Comparison of ENCODE assay signal across 6 cellular contexts in the genomic region with DNA sequence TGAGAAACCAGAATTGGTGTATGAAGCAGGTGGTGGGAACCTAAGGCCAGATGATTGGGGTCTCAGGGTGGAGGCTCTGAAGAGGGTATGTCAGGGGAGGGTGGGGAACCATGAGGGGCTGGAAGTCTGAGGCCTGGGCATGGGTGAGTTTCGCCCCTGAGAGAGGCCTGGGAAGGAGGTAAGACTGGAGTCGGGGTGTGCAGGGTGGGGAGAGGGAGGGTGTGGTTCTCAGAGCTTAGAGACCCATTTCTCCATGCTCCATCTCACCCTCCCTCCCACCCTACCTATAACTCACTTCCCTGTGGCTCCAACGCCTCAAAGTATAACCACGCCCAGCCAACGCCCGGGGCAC. TPM values are rescaled to one million over a fixed set of nuclear protein-coding genes. Genes with fewer than 3 reads are reported as not detected.
DNase-seq lines count a peak whose midpoint lies in the region; ATAC-seq and TF ChIP-seq lines count a peak whose summit lies in the region.

No MANE protein-coding gene starts in this region.

- ATAC-seq in GM23338: no peak

- H2AFZ ChIP-seq in GM23338: 0 out of 2 replicates have a peak overlapping the region, but pooled peaks have one; percentile 5

- peaks cover 3% of the 10 kb centered on the region; the same call in 1 of the 2 replicates for H4K20me1 ChIP-seq in GM23338 (replicated peaks; ENCODE audit: insufficient read depth)

- H3K4me3 ChIP-seq in GM23338: no peak overlapping the region

- H3K27me3 Mint-ChIP-seq in GM23338 (ENCODE audit: insufficient read depth, low read depth, poor library complexity): peaks cover 7% of the 10 kb centered on the region
- peaks cover 9% of the 10 kb centered on the region for H3K27me3 Mint-ChIP-seq in activated CD4-positive, alpha-beta memory T cell treated with anti-CD3 and anti-CD28 coated beads, Interleukin-2, amount 10 ng/mL, durations not matched to agents 7 days and 5 days
- no peaks in the 10 kb centered on the region for H3K27me3 Mint-ChIP-seq in neural crest cell (ENCODE audit: low read depth)

- H3K27me3 ChIP-seq in GM23338 (ENCODE audit: insufficient read depth): peaks cover 14% of the 10 kb centered on the region

- peaks cover 17% of the 10 kb centered on the region for H3K4me1 ChIP-seq in GM23338 (ENCODE audit: insufficient read depth)

- POLR2A ChIA-PET in activated CD4-positive, alpha-beta memory T cell treated with anti-CD3 and anti-CD28 coated beads, Interleukin-2, amount 10 ng/mL, durations not matched to agents 7 days and 5 days (lab: Charles Lee): interaction anchor here (1.1 to 2.0 kb wide), 3 partner anchors 64 to 284 kb away, joined by 3 to 4 read pairs (median 3); partner anchors contain the start of genes COPE, DDX49, FKBP8 and UBA52

- H3K4me2 ChIP-seq in GM23338: peak overlapping the region; percentile 68; the same call in 1 of the 2 replicates

- H3K27ac Mint-ChIP-seq in GM23338 (no peak overlapping the region), neural crest cell (ENCODE audit: unreplicated experiment) (no peak overlapping the region)
- H3K27ac Mint-ChIP-seq in activated CD4-positive, alpha-beta memory T cell treated with anti-CD3 and anti-CD28 coated beads, Interleukin-2, amount 10 ng/mL, durations not matched to agents 7 days and 5 days: peak overlapping the region; percentile 89

- H3K4me3 Mint-ChIP-seq in GM23338 (peak overlapping the region; percentile 88), neural crest cell (peak overlapping the region; percentile 97)
- H3K4me3 Mint-ChIP-seq in activated CD4-positive, alpha-beta memory T cell treated with anti-CD3 and anti-CD28 coated beads, Interleukin-2, amount 10 ng/mL, durations not matched to agents 7 days and 5 days: peak overlapping the region; percentile 80

- no peaks in the 10 kb centered on the region for H3K36me3 Mint-ChIP-seq in GM23338 (ENCODE audit: low read depth)
- H3K36me3 Mint-ChIP-seq in activated CD4-positive, alpha-beta memory T cell treated with anti-CD3 and anti-CD28 coated beads, Interleukin-2, amount 10 ng/mL, durations not matched to agents 7 days and 5 days (ENCODE audit: low read depth): no peaks in the 10 kb centered on the region
- no peaks in the 10 kb centered on the region for H3K36me3 Mint-ChIP-seq in neural crest cell (ENCODE audit: low read depth)

- H3K9me3 Mint-ChIP-seq in GM23338 (no peaks in the 10 kb centered on the region), neural crest cell (no peaks in the 10 kb centered on the region)
- no peaks in the 10 kb centered on the region for H3K9me3 Mint-ChIP-seq in activated CD4-positive, alpha-beta memory T cell treated with anti-CD3 and anti-CD28 coated beads, Interleukin-2, amount 10 ng/mL, durations not matched to agents 7 days and 5 days

- DNase-seq in GM23338 (ENCODE audit: low spot score): no peak
- no peak for DNase-seq in activated CD4-positive, alpha-beta memory T cell treated with anti-CD3 and anti-CD28 coated beads, Interleukin-2, amount 10 ng/mL, durations not matched to agents 7 days and 5 days
- no peak for DNase-seq in neural crest cell (ENCODE audit: low read depth, low spot score)
- DNase-seq in putamen (ENCODE audit: low spot score): no peak
- no peak for DNase-seq in DMS153 treated with DMSO at 0.1 percent for 48 hours (lab: John Stamatoyannopoulos, UW; ENCODE audit: unreplicated experiment)
- DNase-seq in mesenteric fat pad (ENCODE audit: low spot score): no peak

- no peaks in the 10 kb centered on the region for H3K9me2 ChIP-seq in GM23338 (ENCODE audit: insufficient read depth)

- H3K27ac ChIP-seq in GM23338 (ENCODE audit: low read depth): no peak overlapping the region

- H3K4me1 Mint-ChIP-seq in GM23338 (peaks cover 11% of the 10 kb centered on the region), neural crest cell (peaks cover 21% of the 10 kb centered on the region)
- peaks cover 37% of the 10 kb centered on the region for H3K4me1 Mint-ChIP-seq in activated CD4-positive, alpha-beta memory T cell treated with anti-CD3 and anti-CD28 coated beads, Interleukin-2, amount 10 ng/mL, durations not matched to agents 7 days and 5 days

- CTCF ChIA-PET in activated CD4-positive, alpha-beta memory T cell treated with anti-CD3 and anti-CD28 coated beads, Interleukin-2, amount 10 ng/mL, durations not matched to agents 7 days and 5 days (lab: Charles Lee): no interaction called here

- TF ChIP-seq CTCF in GM23338 (conservative IDR thresholded peaks at IDR 0.05; ENCODE audit: low read depth in 2 of 2): no peak
- TF ChIP-seq CTCF in neural crest cell (conservative IDR thresholded peaks at IDR 0.05): no peak

- no peaks in the 10 kb centered on the region for H3F3A ChIP-seq in GM23338 (replicated peaks; ENCODE audit: low read depth)

- H3K79me2 ChIP-seq in GM23338 (replicated peaks; ENCODE audit: insufficient read depth): peaks cover 17% of the 10 kb centered on the region

- H3K36me3 ChIP-seq in GM23338 (ENCODE audit: insufficient read depth): no peaks in the 10 kb centered on the region

TF ChIP-seq in GM23338, 12 proteins besides CTCF, POLR2A, EP300 and RAD21:
- TF ChIP-seq, protein P1, sequence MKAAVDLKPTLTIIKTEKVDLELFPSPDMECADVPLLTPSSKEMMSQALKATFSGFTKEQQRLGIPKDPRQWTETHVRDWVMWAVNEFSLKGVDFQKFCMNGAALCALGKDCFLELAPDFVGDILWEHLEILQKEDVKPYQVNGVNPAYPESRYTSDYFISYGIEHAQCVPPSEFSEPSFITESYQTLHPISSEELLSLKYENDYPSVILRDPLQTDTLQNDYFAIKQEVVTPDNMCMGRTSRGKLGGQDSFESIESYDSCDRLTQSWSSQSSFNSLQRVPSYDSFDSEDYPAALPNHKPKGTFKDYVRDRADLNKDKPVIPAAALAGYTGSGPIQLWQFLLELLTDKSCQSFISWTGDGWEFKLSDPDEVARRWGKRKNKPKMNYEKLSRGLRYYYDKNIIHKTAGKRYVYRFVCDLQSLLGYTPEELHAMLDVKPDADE (IDR thresholded peaks at IDR 0.05): no peak

RNA-seq across cellular contexts. Expression of gene KLHL26, which starts 1.0 kb away (rescaled TPM):
- total RNA-seq in GM23338 (2014; rRNA removed; shearing (Covaris generic)): 11.2 and 13.7 TPM in 2 replicates
- 3.6 and 6.4 TPM in 2 replicates for polyA plus RNA-seq in GM23338 (2016; fragmentation: Nextera tagmentation; extraction: Ambion mirVana)
- 10 to 100 TPM; 10.8 to 11.0 TPM for total RNA-seq in activated CD4-positive, alpha-beta memory T cell treated with anti-CD3 and anti-CD28 coated beads, Interleukin-2, amount 10 ng/mL, durations not matched to agents 7 days and 5 days
- total RNA-seq in neural crest cell (11.1 and 12.3 TPM in 2 replicates), mesenteric fat pad (17.1 TPM)

RNA-seq across cellular contexts. Expression of gene TMEM59L, which starts 23.1 kb away (rescaled TPM):
- total RNA-seq in GM23338 (2014; rRNA removed; shearing (Covaris generic)): 6.8 and 9.8 TPM in 2 replicates
- polyA plus RNA-seq in GM23338 (2016; fragmentation: Nextera tagmentation; extraction: Ambion mirVana): 15.7 and 16.2 TPM in 2 replicates
- total RNA-seq in activated CD4-positive, alpha-beta memory T cell treated with anti-CD3 and anti-CD28 coated beads, Interleukin-2, amount 10 ng/mL, durations not matched to agents 7 days and 5 days: under 1 TPM in 1 of 2 experiments, not detected in 1; 0.13 TPM
- total RNA-seq in neural crest cell (6.4 and 6.5 TPM in 2 replicates), mesenteric fat pad (2.0 TPM)

RNA-seq across cellular contexts. Expression of gene CRLF1, which starts 29.2 kb away (rescaled TPM):
- total RNA-seq in GM23338 (2014; rRNA removed; shearing (Covaris generic)): 17.1 and 18.1 TPM in 2 replicates
- polyA plus RNA-seq in GM23338 (2016; fragmentation: Nextera tagmentation; extraction: Ambion mirVana): 19.7 and 22.9 TPM in 2 replicates
- total RNA-seq in activated CD4-positive, alpha-beta memory T cell treated with anti-CD3 and anti-CD28 coated beads, Interleukin-2, amount 10 ng/mL, durations not matched to agents 7 days and 5 days: not detected
- total RNA-seq in neural crest cell: 0.68 and 1.5 TPM in 2 replicates
- total RNA-seq in mesenteric fat pad: 30.7 TPM

RNA-seq across cellular contexts. Expression of gene REX1BD, which starts 47.2 kb away (rescaled TPM):
- total RNA-seq in GM23338 (2014; rRNA removed; shearing (Covaris generic)): 121 and 124 TPM in 2 replicates
- polyA plus RNA-seq in GM23338 (2016; fragmentation: Nextera tagmentation; extraction: Ambion mirVana): 135 and 138 TPM in 2 replicates
- 10 to 100 TPM; 81.2 to 83.3 TPM for total RNA-seq in activated CD4-positive, alpha-beta memory T cell treated with anti-CD3 and anti-CD28 coated beads, Interleukin-2, amount 10 ng/mL, durations not matched to agents 7 days and 5 days
- total RNA-seq in neural crest cell (71.8 and 71.9 TPM in 2 replicates), mesenteric fat pad (52.7 TPM)

RNA-seq across cellular contexts. Expression of gene CRTC1, which starts 47.7 kb away (rescaled TPM):
- 5.4 and 7.1 TPM in 2 replicates for total RNA-seq in GM23338 (2014; rRNA removed; shearing (Covaris generic))
- polyA plus RNA-seq in GM23338 (2016; fragmentation: Nextera tagmentation; extraction: Ambion mirVana): 6.7 and 8.4 TPM in 2 replicates
- 1 to 10 TPM; 5.3 TPM for total RNA-seq in activated CD4-positive, alpha-beta memory T cell treated with anti-CD3 and anti-CD28 coated beads, Interleukin-2, amount 10 ng/mL, durations not matched to agents 7 days and 5 days
- total RNA-seq in neural crest cell (24.1 and 25.2 TPM in 2 replicates), mesenteric fat pad (13.9 TPM)
